In the genomic region with DNA sequence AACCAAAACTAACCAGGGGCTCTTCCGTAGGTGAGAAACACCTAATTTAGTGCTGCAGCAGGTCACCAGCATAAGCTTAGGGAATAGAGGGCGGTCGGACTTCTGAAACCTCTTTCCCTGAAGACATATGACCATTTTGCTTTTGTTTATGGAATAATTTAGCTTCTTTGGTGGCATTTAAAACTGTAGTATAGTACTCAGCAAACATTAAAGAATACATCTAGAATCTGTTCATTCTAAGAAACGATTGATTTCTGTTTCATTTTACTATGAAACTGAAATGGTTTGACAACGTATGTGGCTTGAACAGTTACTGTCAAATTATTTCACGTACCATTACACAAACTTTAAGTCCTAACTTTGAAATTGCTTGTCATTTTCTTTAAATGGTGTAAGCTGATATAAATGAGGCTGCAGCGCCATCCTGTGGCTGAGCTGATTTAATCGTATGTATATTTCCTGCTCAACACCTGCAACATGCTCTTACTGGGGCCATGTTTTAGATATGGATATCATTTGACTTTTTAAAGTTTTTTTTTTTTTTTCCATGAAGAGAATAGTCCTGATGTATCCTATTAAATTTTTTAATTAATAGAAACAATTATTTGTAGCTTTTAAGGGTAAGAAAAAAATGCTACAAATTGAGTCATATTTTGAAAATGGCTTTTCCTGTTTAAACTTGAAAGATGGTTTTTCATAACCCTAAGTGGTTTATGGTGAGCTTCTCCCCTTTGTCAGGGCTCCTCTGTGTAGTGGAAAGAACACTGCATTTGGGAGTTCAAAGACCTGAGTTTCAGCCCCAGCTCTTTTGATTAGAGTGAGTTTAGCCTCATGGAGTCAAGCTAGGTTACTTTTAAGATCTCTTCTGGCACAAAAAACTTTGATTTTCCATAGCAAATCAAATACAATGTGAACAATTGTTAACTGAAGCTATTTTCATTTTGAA, we compare ENCODE assay signal across 8 cellular contexts. TPM values are rescaled to one million over a fixed set of nuclear protein-coding genes. Genes with fewer than 3 reads are reported as not detected.
DNase-seq lines count a peak whose midpoint lies in the region; ATAC-seq and TF ChIP-seq lines count a peak whose summit lies in the region.

No MANE protein-coding gene starts in this region.

- peaks cover 4 to 5% of the 10 kb centered on the region in 2 donors for H3K4me1 ChIP-seq in naive thymus-derived CD4-positive, alpha-beta T cell (ENCODE audit: control insufficient read depth in 2 of 2, insufficient read depth in 2 of 2, low read length in 2 of 2)

- TF ChIP-seq CTCF in epithelial cell of esophagus (IDR thresholded peaks at IDR 0.05; ENCODE audit: insufficient read depth, low read depth, low read length, missing control alignments), result peak; percentile 51

- intact Hi-C loops in naive thymus-derived CD4-positive, alpha-beta T cell (cut with micrococcal nuclease), result loop anchor here (1.0 to 5.0 kb wide), 12 partner anchors 16 to 598 kb away; a partner anchor contains a TSS

- H3K9me3 Mint-ChIP-seq in naive thymus-derived CD4-positive, alpha-beta T cell, result peaks cover 0 to 1% (median 0%) of the 10 kb centered on the region in 11 donors
- H3K9me3 Mint-ChIP-seq in stimulated activated memory B cell treated with anti-CD40 and anti-IgM and Interleukin-4, amounts not matched to agents 10 μg/mL and 1 μg/mL and 100 μg/mL, for 72 hours, result no peaks in the 10 kb centered on the region

- H3K27ac Mint-ChIP-seq in naive thymus-derived CD4-positive, alpha-beta T cell, result peak overlapping the region in 8 of 9 donors; percentile 46 to 86 (median 78)
- H3K27ac Mint-ChIP-seq in stimulated activated memory B cell treated with anti-CD40 and anti-IgM and Interleukin-4, amounts not matched to agents 10 μg/mL and 1 μg/mL and 100 μg/mL, for 72 hours, result peak overlapping the region; percentile 64

- CTCF ChIA-PET in naive thymus-derived CD4-positive, alpha-beta T cell (lab: Charles Lee), result interaction anchor here (0.5 to 5.5 kb wide), 35 partner anchors 9 to 1880 kb away, joined by 3 to 65 read pairs (median 4); a partner anchor contains a TSS

- H3K36me3 ChIP-seq in naive thymus-derived CD4-positive, alpha-beta T cell (ENCODE audit: control insufficient read depth in 2 of 3, insufficient read depth in 3 of 3, low read length in 3 of 3), result no peaks in the 10 kb centered on the region

- H3K4me3 ChIP-seq in epithelial cell of esophagus (ENCODE audit: low read length), result no peak overlapping the region
- no peak overlapping the region for H3K4me3 ChIP-seq in naive thymus-derived CD4-positive, alpha-beta T cell (ENCODE audit: low read length)

- no peaks in the 10 kb centered on the region for H3K27me3 Mint-ChIP-seq in naive thymus-derived CD4-positive, alpha-beta T cell
- no peaks in the 10 kb centered on the region for H3K27me3 Mint-ChIP-seq in stimulated activated memory B cell treated with anti-CD40 and anti-IgM and Interleukin-4, amounts not matched to agents 10 μg/mL and 1 μg/mL and 100 μg/mL, for 72 hours

- no peak overlapping the region for H3K27ac ChIP-seq in naive thymus-derived CD4-positive, alpha-beta T cell (ENCODE audit: low read depth, low read length)

- no peaks in the 10 kb centered on the region for H3K27me3 ChIP-seq in naive thymus-derived CD4-positive, alpha-beta T cell (ENCODE audit: control insufficient read depth in 2 of 2, insufficient read depth in 2 of 2, low read length in 2 of 2)

- no peaks in the 10 kb centered on the region for H3K36me3 Mint-ChIP-seq in naive thymus-derived CD4-positive, alpha-beta T cell
- H3K36me3 Mint-ChIP-seq in stimulated activated memory B cell treated with anti-CD40 and anti-IgM and Interleukin-4, amounts not matched to agents 10 μg/mL and 1 μg/mL and 100 μg/mL, for 72 hours, result no peaks in the 10 kb centered on the region

- ATAC-seq in GM19397 (IDR thresholded peaks at IDR 0.05; ENCODE audit: unreplicated experiment) (peak; percentile 49), HG03558 (IDR thresholded peaks at IDR 0.05; ENCODE audit: extremely low read depth, unreplicated experiment) (peak; percentile 56)
- peak; percentile 95 for ATAC-seq in naive thymus-derived CD4-positive, alpha-beta T cell
- peak; percentile 76 for ATAC-seq in stimulated activated memory B cell treated with anti-CD40 and anti-IgM and Interleukin-4, amounts not matched to agents 10 μg/mL and 1 μg/mL and 100 μg/mL, for 72 hours

- H3K4me3 Mint-ChIP-seq in naive thymus-derived CD4-positive, alpha-beta T cell, result peak overlapping the region in 5 of 10 donors; percentile 4 to 46 (median 33)
- no peak overlapping the region for H3K4me3 Mint-ChIP-seq in stimulated activated memory B cell treated with anti-CD40 and anti-IgM and Interleukin-4, amounts not matched to agents 10 μg/mL and 1 μg/mL and 100 μg/mL, for 72 hours

- POLR2A ChIA-PET in naive thymus-derived CD4-positive, alpha-beta T cell (lab: Charles Lee), result interaction anchor here (0.5 to 2.0 kb wide), 8 partner anchors 14 to 595 kb away, joined by 3 to 13 read pairs (median 3); a partner anchor contains a TSS

- no peaks in the 10 kb centered on the region for H3K9me3 ChIP-seq in naive thymus-derived CD4-positive, alpha-beta T cell (ENCODE audit: control insufficient read depth in 2 of 3, low read length in 3 of 3)

- DNase-seq in COLO668 (lab: John Stamatoyannopoulos, UW; ENCODE audit: unreplicated experiment), result peak; percentile 81
- DNase-seq in NOMO-1 treated with DMSO at 0.1 percent for 48 hours (lab: John Stamatoyannopoulos, UW; ENCODE audit: unreplicated experiment), result peak; percentile 71
- DNase-seq in activated CD8-positive, alpha-beta memory T cell treated with anti-CD3 and anti-CD28 coated beads, Interleukin-2, amount 50 U/mL, for 4 hours, result peak; percentile 88
- peak; percentile 84 for DNase-seq in epithelial cell of esophagus (ENCODE audit: low read depth)
- DNase-seq in naive thymus-derived CD4-positive, alpha-beta T cell, result peak; percentile 59 to 84 (median 78)

- peaks cover 4 to 22% (median 15%) of the 10 kb centered on the region in 7 donors for H3K4me1 Mint-ChIP-seq in naive thymus-derived CD4-positive, alpha-beta T cell
- H3K4me1 Mint-ChIP-seq in stimulated activated memory B cell treated with anti-CD40 and anti-IgM and Interleukin-4, amounts not matched to agents 10 μg/mL and 1 μg/mL and 100 μg/mL, for 72 hours, result peaks cover 12% of the 10 kb centered on the region

RNA-seq across cellular contexts. Expression of a gene that starts 27.4 kb away (rescaled TPM):
- total RNA-seq in naive thymus-derived CD4-positive, alpha-beta T cell, result under 1 TPM; 0.22 to 0.93 (median 0.30) TPM
- under 1 TPM in 1 of 2 donors, not detected in 1; 0.07 TPM for polyA plus RNA-seq in naive thymus-derived CD4-positive, alpha-beta T cell
